15 cellular contexts compared by ENCODE assay signal in genomic region chr1:228097333-228098081, GRCh38. TPM values are rescaled to one million over a fixed set of nuclear protein-coding genes. Genes with fewer than 3 reads are reported as not detected.
A peak's percentile ranks its signal among the peaks of the same experiment; 100 is the strongest.
DNase-seq lines count a peak whose midpoint lies in the region; ATAC-seq, FAIRE-seq and TF ChIP-seq lines count a peak whose summit lies in the region.
"Had no signal": no experiment of that assay in that cellular context is flagged by ENCODE, and none has a peak within 500 bp of the region (broad histone marks: within the 10 kb centered on the region; RNA-seq: fewer than 3 reads in every experiment).

No MANE protein-coding gene starts in this region.

- FAIRE-seq in HTR-8/SVneo (lab: Jason Lieb, UNC) = no peak

- no peak overlapping the region for H3K23ac ChIP-seq in trophoblast cell (ENCODE audit: low read length)

- no peak overlapping the region for H2AK5ac ChIP-seq in trophoblast cell (ENCODE audit: low read length)

- peak; percentile 20 for DNase-seq in D341Med (ENCODE audit: low spot score)
- peak; percentile 71 for DNase-seq in coronary artery (ENCODE audit: low spot score)
- DNase-seq in trophoblast cell = no peak
- DNase-seq in HTR-8/SVneo (ENCODE audit: insufficient read length, low spot score) = no peak
- DNase-seq in caudate nucleus (lab: John Stamatoyannopoulos, UW) = no peak
- DNase-seq: aorta, EL, NCI-H2029 treated with DMSO at 0.1 percent for 48 hours, NCI-H69 had no signal

- no peaks in the 10 kb centered on the region for H3K9me3 ChIP-seq in HEK293 (ENCODE audit: control insufficient read depth, insufficient read depth, low read depth, low read length)
- H3K9me3 ChIP-seq in trophoblast cell (ENCODE audit: insufficient read depth, low read depth, low read length) = peaks cover 9% of the 10 kb centered on the region
- peaks cover 0 to 15% (median 0%) of the 10 kb centered on the region in 3 donors for H3K9me3 ChIP-seq in gastroesophageal sphincter
- H3K9me3 ChIP-seq: prostate gland had no signal

- TF ChIP-seq EP300 in gastroesophageal sphincter (IDR thresholded peaks at IDR 0.05) = no peak

- TF ChIP-seq CTCF in HEK293 (tag by site-specific recombination; IDR thresholded peaks at IDR 0.05) (no peak), coronary artery (IDR thresholded peaks at IDR 0.05) (no peak), gastroesophageal sphincter (IDR thresholded peaks at IDR 0.05) (no peak)

- H3K14ac ChIP-seq in trophoblast cell (ENCODE audit: low read length) = no peak overlapping the region

- H2AFZ ChIP-seq in trophoblast cell (ENCODE audit: insufficient read depth, low read length, poor library complexity) = no peak overlapping the region
- H2AFZ ChIP-seq: GM23338 had no signal

- CTCF ChIA-PET in HEK293 (lab: Yijun Ruan, JAX) = interaction anchor here (0.6 to 4.3 kb wide), 4 partner anchors 9 to 99 kb away, joined by 3 to 20 read pairs (median 6); no protein-coding TSS in a partner anchor

- no peaks in the 10 kb centered on the region for H3K27me3 ChIP-seq in trophoblast cell (ENCODE audit: insufficient read depth, low read length)
- H3K27me3 ChIP-seq in gastroesophageal sphincter = no peaks in the 10 kb centered on the region

- H3K79me2 ChIP-seq in trophoblast cell (ENCODE audit: control insufficient read depth, insufficient read depth, low read length, poor library complexity) = peaks cover 38% of the 10 kb centered on the region

- no peak overlapping the region for H3K4me2 ChIP-seq in trophoblast cell (ENCODE audit: low read length)
- H3K4me2 ChIP-seq: GM23338 had no signal

- POLR2A ChIA-PET in HEK293 (lab: Yijun Ruan, JAX) = interaction anchor here (0.9 to 4.5 kb wide), 3 partner anchors 13 to 98 kb away, joined by 3 to 21 read pairs (median 3); partner anchors contain the start of gene ARF1

- peaks cover 4% of the 10 kb centered on the region for H3K79me1 ChIP-seq in trophoblast cell (ENCODE audit: low read length)

- no peak for TF ChIP-seq POLR2A in gastroesophageal sphincter (IDR thresholded peaks at IDR 0.05)

- H2BK5ac ChIP-seq in trophoblast cell (ENCODE audit: low read depth, low read length, poor library complexity) = no peak overlapping the region

- H3K4me3 ChIP-seq in HEK293 (ENCODE audit: low read depth, low read length) = no peak overlapping the region
- H3K4me3 ChIP-seq in coronary artery = no peak overlapping the region
- no peak overlapping the region for H3K4me3 ChIP-seq in trophoblast cell (ENCODE audit: low read depth, low read length)
- H3K4me3 ChIP-seq in gastroesophageal sphincter = no peak overlapping the region
- H3K4me3 ChIP-seq: GM23338, prostate gland had no signal

- H3K4me1 ChIP-seq in HEK293 (ENCODE audit: control insufficient read depth, insufficient read depth, low read length) = no peaks in the 10 kb centered on the region; the same call in 1 of the 2 replicates
- H3K4me1 ChIP-seq in trophoblast cell (ENCODE audit: control insufficient read depth in 1 of 2, insufficient read depth in 2 of 2, low read length in 2 of 2) = peaks cover 13% of the 10 kb centered on the region in 2 experiments
- H3K4me1 ChIP-seq in gastroesophageal sphincter = peaks cover 0 to 56% (median 19%) of the 10 kb centered on the region in 3 donors

- peak overlapping the region; percentile 26 for H3K4ac ChIP-seq in trophoblast cell (ENCODE audit: low read depth, low read length)

- ATAC-seq in gastroesophageal sphincter (no peak), GM21381 (IDR thresholded peaks at IDR 0.05; ENCODE audit: unreplicated experiment) (no peak)
- ATAC-seq: GM23338 had no signal

- no peak overlapping the region for H4K8ac ChIP-seq in trophoblast cell (ENCODE audit: low read depth, low read length)

- no peak overlapping the region for H3K9ac ChIP-seq in trophoblast cell (ENCODE audit: low read length)

- no peak overlapping the region for H2BK120ac ChIP-seq in trophoblast cell (ENCODE audit: insufficient read depth, low read length, poor library complexity)

- no peak overlapping the region for H3K27ac ChIP-seq in HEK293 (ENCODE audit: extremely low read depth, low read depth, low read length)
- no peak overlapping the region for H3K27ac ChIP-seq in coronary artery
- H3K27ac ChIP-seq in trophoblast cell (ENCODE audit: low read depth, low read length) = no peak overlapping the region
- H3K27ac ChIP-seq in caudate nucleus (ENCODE audit: low read depth, low read length) = no peak overlapping the region
- H3K27ac ChIP-seq in gastroesophageal sphincter = no peak overlapping the region
- H3K27ac ChIP-seq: C4-2B, prostate gland had no signal

- H3K36me3 ChIP-seq in HEK293 (ENCODE audit: control insufficient read depth in 2 of 2, insufficient read depth in 1 of 2, low read length in 2 of 2) (peaks cover 6 to 87% of the 10 kb centered on the region in 2 experiments; a peak in 2 of 3 replicates), trophoblast cell (ENCODE audit: control insufficient read depth in 1 of 2, insufficient read depth in 2 of 2, low read length in 2 of 2) (peaks cover 55 to 61% of the 10 kb centered on the region in 2 experiments), gastroesophageal sphincter (peaks cover 0 to 79% of the 10 kb centered on the region in 2 donors)

- no peak overlapping the region for H4K91ac ChIP-seq in trophoblast cell (ENCODE audit: low read depth, low read length)

- no peak overlapping the region for H4K12ac ChIP-seq in trophoblast cell (ENCODE audit: low read depth, low read length)

- H3K18ac ChIP-seq in trophoblast cell (ENCODE audit: low read length) = no peak overlapping the region

- no peak overlapping the region for H2BK12ac ChIP-seq in trophoblast cell (ENCODE audit: low read length)

- WGBS in trophoblast cell (ENCODE audit: extremely low coverage, insufficient coverage, insufficient read length) = no CpG with 5 or more reads among the region's 34 CpGs
- 88 to 90% methylated on average over 5 to 12 of the region's 34 CpGs for WGBS in gastroesophageal sphincter (ENCODE audit: low coverage in 1 of 2), 2 donors

TF ChIP-seq in HEK293, 187 proteins besides CTCF, POLR2A, EP300 and RAD21 (continues in another document):
- TF ChIP-seq ZNF202 (tag by site-specific recombination; IDR thresholded peaks at IDR 0.05; ENCODE audit: borderline replicate concordance) (0 out of 2 replicates have a peak, but pooled peaks have one; percentile 20), MYNN (tag by site-specific recombination; IDR thresholded peaks at IDR 0.05; ENCODE audit: borderline replicate concordance) (no peak), ZNF426 (tag by site-specific recombination; IDR thresholded peaks at IDR 0.05) (no peak), HIC1 (tag by site-specific recombination; IDR thresholded peaks at IDR 0.05) (peak; percentile 24; the same call in 1 of the 2 replicates), ZBTB11 (tag by site-specific recombination; conservative IDR thresholded peaks at IDR 0.05; ENCODE audit: low read depth) (no peak)

RNA-seq across cellular contexts. Expression of gene C1orf35, which starts 5.6 kb away (rescaled TPM):
- 17.6 and 18.1 TPM in 2 replicates for polyA plus RNA-seq in trophoblast cell (2013)
- total RNA-seq in gastroesophageal sphincter = 10 to 100 TPM; 11.6 to 16.0 (median 14.6) TPM

RNA-seq across cellular contexts. Expression of gene MRPL55, which starts 11.6 kb away (rescaled TPM):
- 87.0 and 91.4 TPM in 2 replicates for polyA plus RNA-seq in trophoblast cell (2013)
- total RNA-seq in gastroesophageal sphincter = 100 to 1,000 TPM in 2 of 4 donors, 10 to 100 TPM in 2; 50.2 to 394 (median 81.5) TPM

RNA-seq across cellular contexts. Expression of gene ARF1, which starts 15.0 kb away (rescaled TPM):
- 489 and 490 TPM in 2 replicates for polyA plus RNA-seq in trophoblast cell (2013)
- 100 to 1,000 TPM; 256 to 385 (median 303) TPM for total RNA-seq in gastroesophageal sphincter

RNA-seq across cellular contexts. Expression of gene GUK1, which starts 42.6 kb away (rescaled TPM):
- polyA plus RNA-seq in trophoblast cell (2013) = 235 and 242 TPM in 2 replicates
- total RNA-seq in gastroesophageal sphincter = 100 to 1,000 TPM; 234 to 504 (median 299) TPM

RNA-seq across cellular contexts. Expression of gene GJC2, which starts 52.2 kb away (rescaled TPM):
- 0.38 and 0.51 TPM in 2 replicates for polyA plus RNA-seq in trophoblast cell (2013)
- total RNA-seq in gastroesophageal sphincter = 1 to 10 TPM; 5.1 to 9.0 (median 7.0) TPM

Comparison
In these comparisons a context has a peak if more than half of its experiments do, and no peak if none do; other contexts are left out.
1. DNase-seq: peak in D341Med (single experiment) and coronary artery (single experiment); none in trophoblast cell (0 of 2), HTR-8/SVneo (single experiment) and caudate nucleus (0 of 61).